8 cellular contexts compared by ENCODE assay signal in the genomic region with DNA sequence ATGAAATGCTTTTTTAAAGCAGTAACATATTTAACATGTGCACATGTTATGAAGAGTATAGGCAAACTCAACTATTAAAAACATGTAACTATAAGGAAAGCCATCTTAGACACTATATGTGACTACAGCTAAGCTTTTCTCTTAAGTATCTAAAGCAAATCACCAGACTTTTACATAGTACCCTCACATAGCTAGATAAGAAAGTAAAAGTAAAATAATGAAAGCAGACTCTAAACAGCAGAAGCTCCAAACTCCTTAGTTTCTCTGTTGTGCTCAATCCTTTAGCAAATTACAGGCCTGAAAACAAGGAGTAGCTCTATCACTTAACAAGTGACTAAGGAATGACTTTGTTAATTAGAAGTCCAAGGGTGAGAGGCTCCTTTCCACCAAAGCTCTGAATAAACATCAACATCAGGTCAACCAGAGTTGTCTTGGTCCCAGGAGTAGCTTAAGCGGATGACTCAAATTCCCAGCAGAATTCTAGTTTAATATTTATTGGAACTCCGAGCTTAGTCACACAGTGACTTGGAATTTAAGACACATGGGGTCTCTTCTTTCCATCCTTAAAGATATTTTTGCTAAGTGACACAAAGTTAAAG. TPM values are rescaled to one million over a fixed set of nuclear protein-coding genes. Genes with fewer than 3 reads are reported as not detected.
DNase-seq lines count a peak whose midpoint lies in the region; ATAC-seq and TF ChIP-seq lines count a peak whose summit lies in the region.

No MANE protein-coding gene starts in this region.

- H3K9me2 ChIP-seq in PC-3 (replicated peaks; ENCODE audit: low read length) = no peaks in the 10 kb centered on the region

- H3K4me3 ChIP-seq in PC-3 (ENCODE audit: low read length) = peak overlapping the region; percentile 85

- peaks cover 8% of the 10 kb centered on the region for H3K27me3 Mint-ChIP-seq in activated CD4-positive, alpha-beta memory T cell treated with anti-CD3 and anti-CD28 coated beads for 36 hours
- H3K27me3 Mint-ChIP-seq in activated CD4-positive, alpha-beta memory T cell treated with anti-CD3 and anti-CD28 coated beads, Interleukin-2, amount 10 ng/mL, durations not matched to agents 7 days and 5 days = peaks cover 28% of the 10 kb centered on the region
- H3K27me3 Mint-ChIP-seq in stimulated activated memory B cell treated with anti-CD40 and anti-IgM and Interleukin-4, amounts not matched to agents 10 μg/mL and 1 μg/mL and 100 μg/mL, for 72 hours = no peaks in the 10 kb centered on the region

- H3K4me3 Mint-ChIP-seq in activated CD4-positive, alpha-beta memory T cell treated with anti-CD3 and anti-CD28 coated beads for 36 hours = peak overlapping the region; percentile 44
- H3K4me3 Mint-ChIP-seq in activated CD4-positive, alpha-beta memory T cell treated with anti-CD3 and anti-CD28 coated beads, Interleukin-2, amount 10 ng/mL, durations not matched to agents 7 days and 5 days = no peak overlapping the region
- H3K4me3 Mint-ChIP-seq in stimulated activated memory B cell treated with anti-CD40 and anti-IgM and Interleukin-4, amounts not matched to agents 10 μg/mL and 1 μg/mL and 100 μg/mL, for 72 hours = peak overlapping the region; percentile 69

- peaks cover 78% of the 10 kb centered on the region for H4K20me1 ChIP-seq in PC-3 (ENCODE audit: low read length)

- H3K4me2 ChIP-seq in PC-3 (ENCODE audit: low read length) = peak overlapping the region; percentile 81

- DNase-seq in activated CD4-positive, alpha-beta memory T cell treated with anti-CD3 and anti-CD28 coated beads for 36 hours = no peak
- DNase-seq in activated CD4-positive, alpha-beta memory T cell treated with anti-CD3 and anti-CD28 coated beads, Interleukin-2, amount 10 ng/mL, durations not matched to agents 7 days and 5 days = no peak
- DNase-seq in PC-3 (peak; percentile 88), fibroblast of peridontal ligament (ENCODE audit: extremely low read depth) (peak; percentile 58), NCI-H2196 treated with DMSO at 0.1 percent for 48 hours (lab: John Stamatoyannopoulos, UW; ENCODE audit: unreplicated experiment) (no peak), DMS53 (lab: John Stamatoyannopoulos, UW) (no peak)

- no TSS peak for BruUV-seq in PC-3 (replicated peaks; lab: Mats Ljungman, UMichigan)

- intact Hi-C loops in activated CD4-positive, alpha-beta memory T cell treated with anti-CD3 and anti-CD28 coated beads for 36 hours (cut with micrococcal nuclease) = loop anchor here (5.0 kb wide), 1 partner anchor 57 kb away; no protein-coding TSS in a partner anchor
- intact Hi-C loops in PC-3 (cut with micrococcal nuclease) = loop anchor here (1.0 to 10.0 kb wide), 4 partner anchors 37 to 676 kb away; no protein-coding TSS in a partner anchor

- H3K36me3 Mint-ChIP-seq in activated CD4-positive, alpha-beta memory T cell treated with anti-CD3 and anti-CD28 coated beads for 36 hours = no peaks in the 10 kb centered on the region
- no peaks in the 10 kb centered on the region for H3K36me3 Mint-ChIP-seq in activated CD4-positive, alpha-beta memory T cell treated with anti-CD3 and anti-CD28 coated beads, Interleukin-2, amount 10 ng/mL, durations not matched to agents 7 days and 5 days (ENCODE audit: low read depth)
- no peaks in the 10 kb centered on the region for H3K36me3 Mint-ChIP-seq in stimulated activated memory B cell treated with anti-CD40 and anti-IgM and Interleukin-4, amounts not matched to agents 10 μg/mL and 1 μg/mL and 100 μg/mL, for 72 hours

- CTCF ChIA-PET in activated CD4-positive, alpha-beta memory T cell treated with anti-CD3 and anti-CD28 coated beads for 36 hours (lab: Charles Lee) = interaction anchor here (0.5 kb wide), 1 partner anchor 201 kb away, joined by 3 read pairs; no protein-coding TSS in a partner anchor
- CTCF ChIA-PET in activated CD4-positive, alpha-beta memory T cell treated with anti-CD3 and anti-CD28 coated beads, Interleukin-2, amount 10 ng/mL, durations not matched to agents 7 days and 5 days (lab: Charles Lee) = interaction anchor here (1.3 kb wide), 1 partner anchor 424 kb away, joined by 3 read pairs; no protein-coding TSS in a partner anchor
- CTCF ChIA-PET in PC-3 (lab: Charles Lee) = no interaction called here

- H3K4me1 Mint-ChIP-seq in activated CD4-positive, alpha-beta memory T cell treated with anti-CD3 and anti-CD28 coated beads for 36 hours (ENCODE audit: low read depth) = peaks cover 73% of the 10 kb centered on the region
- peaks cover 33% of the 10 kb centered on the region for H3K4me1 Mint-ChIP-seq in activated CD4-positive, alpha-beta memory T cell treated with anti-CD3 and anti-CD28 coated beads, Interleukin-2, amount 10 ng/mL, durations not matched to agents 7 days and 5 days
- peaks cover 75% of the 10 kb centered on the region for H3K4me1 Mint-ChIP-seq in stimulated activated memory B cell treated with anti-CD40 and anti-IgM and Interleukin-4, amounts not matched to agents 10 μg/mL and 1 μg/mL and 100 μg/mL, for 72 hours

- H3F3A ChIP-seq in PC-3 (ENCODE audit: low read length, unreplicated experiment) = no peaks in the 10 kb centered on the region

- H3K4me1 ChIP-seq in PC-3 (ENCODE audit: insufficient read depth, low read length) = peaks cover 76% of the 10 kb centered on the region

- H3K9me3 Mint-ChIP-seq in activated CD4-positive, alpha-beta memory T cell treated with anti-CD3 and anti-CD28 coated beads for 36 hours = no peaks in the 10 kb centered on the region
- no peaks in the 10 kb centered on the region for H3K9me3 Mint-ChIP-seq in activated CD4-positive, alpha-beta memory T cell treated with anti-CD3 and anti-CD28 coated beads, Interleukin-2, amount 10 ng/mL, durations not matched to agents 7 days and 5 days
- H3K9me3 Mint-ChIP-seq in stimulated activated memory B cell treated with anti-CD40 and anti-IgM and Interleukin-4, amounts not matched to agents 10 μg/mL and 1 μg/mL and 100 μg/mL, for 72 hours = no peaks in the 10 kb centered on the region

- H3K27me3 ChIP-seq in PC-3 (ENCODE audit: low read length) = no peaks in the 10 kb centered on the region

- peak; percentile 47 for ATAC-seq in PC-3
- no peak for ATAC-seq in stimulated activated memory B cell treated with anti-CD40 and anti-IgM and Interleukin-4, amounts not matched to agents 10 μg/mL and 1 μg/mL and 100 μg/mL, for 72 hours
- ATAC-seq in GM18517 (IDR thresholded peaks at IDR 0.05; ENCODE audit: unreplicated experiment) = no peak

- no peak for TF ChIP-seq CTCF in PC-3 (conservative IDR thresholded peaks at IDR 0.05; ENCODE audit: low read depth, low read length)

- H3K9ac ChIP-seq in PC-3 (ENCODE audit: low read length) = peak overlapping the region; percentile 83

- no peak overlapping the region for H2AFZ ChIP-seq in PC-3 (ENCODE audit: low read length)

- H3K36me3 ChIP-seq in PC-3 (ENCODE audit: low read depth, low read length) = peaks cover 8% of the 10 kb centered on the region; the same call in 1 of the 2 replicates

- POLR2A ChIA-PET in activated CD4-positive, alpha-beta memory T cell treated with anti-CD3 and anti-CD28 coated beads for 36 hours (lab: Charles Lee) = no interaction called here
- POLR2A ChIA-PET in activated CD4-positive, alpha-beta memory T cell treated with anti-CD3 and anti-CD28 coated beads, Interleukin-2, amount 10 ng/mL, durations not matched to agents 7 days and 5 days (lab: Charles Lee) = no interaction called here
- POLR2A ChIA-PET in PC-3 (lab: Charles Lee; ENCODE audit: unreplicated experiment) = interaction anchor here (0.5 to 0.7 kb wide), 4 partner anchors 24 to 794 kb away, joined by 3 to 9 read pairs (median 4); no protein-coding TSS in a partner anchor

- H3K79me2 ChIP-seq in PC-3 (ENCODE audit: low read length) = peaks cover 100% of the 10 kb centered on the region

- peak overlapping the region; percentile 53 for H3K27ac ChIP-seq in PC-3 (ENCODE audit: low read length)

- no peaks in the 10 kb centered on the region for H3K9me3 ChIP-seq in PC-3 (ENCODE audit: low read length)

- H3K27ac Mint-ChIP-seq in activated CD4-positive, alpha-beta memory T cell treated with anti-CD3 and anti-CD28 coated beads for 36 hours = no peak overlapping the region
- H3K27ac Mint-ChIP-seq in activated CD4-positive, alpha-beta memory T cell treated with anti-CD3 and anti-CD28 coated beads, Interleukin-2, amount 10 ng/mL, durations not matched to agents 7 days and 5 days = no peak overlapping the region
- H3K27ac Mint-ChIP-seq in stimulated activated memory B cell treated with anti-CD40 and anti-IgM and Interleukin-4, amounts not matched to agents 10 μg/mL and 1 μg/mL and 100 μg/mL, for 72 hours = peak overlapping the region; percentile 62

RNA-seq across cellular contexts. Expression of a gene that starts 6.0 kb away (rescaled TPM):
- total RNA-seq in activated CD4-positive, alpha-beta memory T cell treated with anti-CD3 and anti-CD28 coated beads for 36 hours = 1 to 10 TPM; 4.4 to 5.4 TPM
- 1 to 10 TPM; 5.3 to 7.7 TPM for total RNA-seq in activated CD4-positive, alpha-beta memory T cell treated with anti-CD3 and anti-CD28 coated beads, Interleukin-2, amount 10 ng/mL, durations not matched to agents 7 days and 5 days
- 68.0 and 69.2 TPM in 2 replicates for total RNA-seq in PC-3 (2014; rRNA removed)

Comparison
In these comparisons a context has a peak if more than half of its experiments do, and no peak if none do; other contexts are left out.
1. DNase-seq: peak in PC-3 (single experiment) and fibroblast of peridontal ligament (single experiment); none in activated CD4-positive, alpha-beta memory T cell treated with anti-CD3 and anti-CD28 coated beads for 36 hours (single experiment), activated CD4-positive, alpha-beta memory T cell treated with anti-CD3 and anti-CD28 coated beads, Interleukin-2, amount 10 ng/mL, durations not matched to agents 7 days and 5 days (single experiment), NCI-H2196 treated with DMSO at 0.1 percent for 48 hours (single experiment) and DMS53 (single experiment).